16 cellular contexts compared by ENCODE assay signal in the genomic region with DNA sequence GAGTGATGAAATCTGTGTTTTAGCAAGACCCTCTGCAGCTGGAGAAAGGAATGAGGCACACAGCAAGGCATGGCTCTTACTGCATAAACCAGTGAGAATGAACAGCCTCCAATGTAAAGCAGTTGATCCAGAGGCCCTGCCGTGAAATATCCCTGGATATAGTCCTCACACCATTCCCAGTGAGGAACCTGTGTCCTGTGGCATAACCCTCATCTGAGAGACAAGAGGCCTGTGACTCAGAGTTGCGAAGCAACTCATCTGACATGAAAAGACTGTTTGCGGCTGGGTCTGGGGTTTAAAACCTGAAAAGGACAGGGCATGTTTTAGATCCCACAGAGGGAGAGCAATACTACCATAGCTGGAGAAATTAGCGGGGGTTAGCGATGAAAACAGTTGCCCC.
A peak's percentile ranks its signal among the peaks of the same experiment; 100 is the strongest.
DNase-seq lines count a peak whose midpoint lies in the region; ATAC-seq and TF ChIP-seq lines count a peak whose summit lies in the region.
"Had no signal": no experiment of that assay in that cellular context is flagged by ENCODE, and none has a peak within 500 bp of the region (broad histone marks: within the 10 kb centered on the region; RNA-seq: fewer than 3 reads in every experiment).

No MANE protein-coding gene starts in this region.

- no peaks in the 10 kb centered on the region for H4K20me1 ChIP-seq in HCT116 (ENCODE audit: insufficient read depth)

- no TSS peak for BruUV-seq in HCT116 (replicated peaks; lab: Mats Ljungman, UMichigan)

- H2AFZ ChIP-seq in HCT116 (ENCODE audit: low read depth, low read length, poor library complexity, severe bottlenecking) = no peak overlapping the region

- H3K27ac ChIP-seq in HCT116 (ENCODE audit: low read depth, low read length) = no peak overlapping the region

- CTCF ChIA-PET in HCT116 (lab: Charles Lee) = no interaction called here

- H3K4me3 ChIP-seq in HCT116 (replicated peaks in 1 of 2; ENCODE audit: low read depth in 1 of 2, low read length in 2 of 2) (no peak overlapping the region), fibroblast of mammary gland (ENCODE audit: control insufficient read depth, low read depth, low read length) (no peak overlapping the region)

- H3K36me3 Mint-ChIP-seq in osteocyte (ENCODE audit: unreplicated experiment) = peaks cover 31% of the 10 kb centered on the region

- H3K36me3 ChIP-seq in HCT116 (ENCODE audit: control insufficient read depth in 1 of 2, insufficient read depth in 2 of 2, low read length in 2 of 2) = no peaks in the 10 kb centered on the region

- no peak for TF ChIP-seq CTCF in HCT116 (IDR thresholded peaks at IDR 0.05 in 2 of 3, conservative IDR thresholded peaks at IDR 0.05 in 1 of 3; ENCODE audit: borderline replicate concordance in 1 of 3, insufficient read depth in 1 of 3, low read depth in 2 of 3, low read length in 2 of 3)
- TF ChIP-seq CTCF in fibroblast of mammary gland (conservative IDR thresholded peaks at IDR 0.05; ENCODE audit: control insufficient read depth, insufficient read depth, low read depth, low read length) = no peak
- no peak for TF ChIP-seq CTCF in osteocyte (IDR thresholded peaks at IDR 0.05)

- RAD21 ChIA-PET in HCT116 (lab: Charles Lee; ENCODE audit: low non-redundant PET in 1 of 2, low total read pairs in 2 of 2, uncharacterized antibody in 2 of 2, unreplicated experiment in 2 of 2) = no interaction called here

- no peak for TF ChIP-seq POLR2A in HCT116 (IDR thresholded peaks at IDR 0.05; ENCODE audit: borderline replicate concordance, extremely low read depth, insufficient read depth, insufficient read length)

- no peaks in the 10 kb centered on the region for H3K9me2 ChIP-seq in HCT116 (ENCODE audit: insufficient read depth)

- no peak for ATAC-seq in HCT116

- no peaks in the 10 kb centered on the region for H3K27me3 ChIP-seq in HCT116 (ENCODE audit: insufficient read depth, low read length)
- H3K27me3 ChIP-seq: heart right ventricle had no signal

- H3K9ac ChIP-seq in HCT116 (ENCODE audit: low read length) = 0 out of 2 replicates have a peak overlapping the region, but pooled peaks have one; percentile 3

- TF ChIP-seq RAD21 in HCT116 (IDR thresholded peaks at IDR 0.05; ENCODE audit: low read depth) = no peak

- peak overlapping the region; percentile 75 for H3K27ac Mint-ChIP-seq in osteocyte (ENCODE audit: unreplicated experiment)

- no peak overlapping the region for H3K4me3 Mint-ChIP-seq in osteocyte (ENCODE audit: unreplicated experiment)

- no peaks in the 10 kb centered on the region for H3K79me2 ChIP-seq in HCT116 (ENCODE audit: insufficient read depth, low read length)

- intact Hi-C loops in HCT116 (cut with micrococcal nuclease) = no loop called here

- H3K4me1 Mint-ChIP-seq in osteocyte (ENCODE audit: unreplicated experiment) = peaks cover 13% of the 10 kb centered on the region

- peaks cover 0 to 15% of the 10 kb centered on the region in 2 experiments; a peak in 2 of 4 replicates for H3K4me1 ChIP-seq in HCT116 (ENCODE audit: control insufficient read depth in 1 of 2, insufficient read depth in 2 of 2, low read length in 2 of 2)

- no peaks in the 10 kb centered on the region for H3K27me3 Mint-ChIP-seq in osteocyte (ENCODE audit: unreplicated experiment)

- POLR2A ChIA-PET in HCT116 (lab: Charles Lee) = no interaction called here

- peaks cover 10% of the 10 kb centered on the region for H3K9me3 Mint-ChIP-seq in osteocyte (ENCODE audit: unreplicated experiment)

- H3K9me3 ChIP-seq in HCT116 (ENCODE audit: control insufficient read depth in 1 of 2, insufficient read depth in 1 of 2, low read depth in 1 of 2, low read length in 2 of 2) = no peaks in the 10 kb centered on the region

- H3K4me2 ChIP-seq in HCT116 (ENCODE audit: low read length) = peak overlapping the region; percentile 33

- DNase-seq in HCT116 (ENCODE audit: low read depth, low spot score) (no peak), RPMI7951 (ENCODE audit: low read depth) (peak; percentile 44), fibroblast of mammary gland (ENCODE audit: low read depth) (peak; percentile 76), osteocyte (ENCODE audit: extremely low spot score, unreplicated experiment) (no peak), NCI-H2107 treated with DMSO at 0.1 percent for 48 hours (lab: John Stamatoyannopoulos, UW; ENCODE audit: unreplicated experiment) (no peak), NCI-H748 treated with DMSO at 0.1 percent for 48 hours (lab: John Stamatoyannopoulos, UW) (no peak), T-helper 2 cell (no peak)
- DNase-seq in activated CD4-positive, CD25-positive, alpha-beta regulatory T cell treated with anti-CD3 and anti-CD28 coated beads, Interleukin-2, amount 50 U/mL, for 72 hours = no peak
- DNase-seq: activated CD4-positive, alpha-beta T cell treated with anti-CD3 and anti-CD28 coated beads, Interleukin-2, amount 50 U/mL, for 1 hour; cortex of kidney; kidney glomerular epithelial cell; NCI-H1417; NCI-H2227 treated with DMSO at 0.1 percent for 48 hours; stimulated activated CD4-positive, alpha-beta T cell treated with anti-CD3 and anti-CD28 coated beads, Interleukin-15, amount 100 ng/mL, for 24 hours; substantia nigra had no signal

TF ChIP-seq in HCT116, 20 proteins besides CTCF, POLR2A, EP300 and RAD21:
- TF ChIP-seq SRF (IDR thresholded peaks at IDR 0.05; ENCODE audit: low read depth) = no peak
- no peak for TF ChIP-seq CBX3 (IDR thresholded peaks at IDR 0.05; ENCODE audit: low read depth)
- TF ChIP-seq EZH2phosphoT487 (IDR thresholded peaks at IDR 0.05; ENCODE audit: borderline replicate concordance) = no peak

Comparison
In these comparisons a context has a peak if more than half of its experiments do, and no peak if none do; other contexts are left out.
1. DNase-seq: peak in RPMI7951 (single experiment) and fibroblast of mammary gland (single experiment); none in HCT116 (single experiment), osteocyte (single experiment), NCI-H2107 treated with DMSO at 0.1 percent for 48 hours (single experiment), activated CD4-positive, CD25-positive, alpha-beta regulatory T cell treated with anti-CD3 and anti-CD28 coated beads, Interleukin-2, amount 50 U/mL, for 72 hours (single experiment), NCI-H748 treated with DMSO at 0.1 percent for 48 hours (single experiment) and T-helper 2 cell (0 of 5).